1 cellular context compared by ENCODE assay signal in genomic region chr12:132188451-132189298, GRCh38.
TF ChIP-seq lines count a peak whose summit lies in the region.

No MANE protein-coding gene starts in this region.

TF ChIP-seq in K562, 482 proteins besides CTCF, POLR2A, EP300 and RAD21:
- TF ChIP-seq ZNF740 (CRISPR knock-in tag; IDR thresholded peaks at IDR 0.05) = peak; percentile 59; the same call in 1 of the 2 replicates
- TF ChIP-seq ZNF740 (tag; IDR thresholded peaks at IDR 0.05) = no peak
- TF ChIP-seq KDM5B (IDR thresholded peaks at IDR 0.05; ENCODE audit: insufficient replicate concordance, low read depth, low read length) = no peak
